Comparison of ENCODE assay signal across 10 cellular contexts in genomic region chr10:117537904-117538524, GRCh38. TPM values are rescaled to one million over a fixed set of nuclear protein-coding genes. Genes with fewer than 3 reads are reported as not detected.
DNase-seq lines count a peak whose midpoint lies in the region; ATAC-seq and FAIRE-seq lines count a peak whose summit lies in the region.
"Had no signal": no experiment of that assay in that cellular context is flagged by ENCODE, and none has a peak within 500 bp of the region (broad histone marks: within the 10 kb centered on the region; RNA-seq: fewer than 3 reads in every experiment).

No MANE protein-coding gene starts in this region.

- H3K27ac Mint-ChIP-seq in activated naive CD4-positive, alpha-beta T cell treated with anti-CD3 and anti-CD28 coated beads, Interleukin-2, amount 50 U/mL, for 72 hours, result no peak overlapping the region
- H3K27ac Mint-ChIP-seq in activated naive CD4-positive, alpha-beta T cell treated with anti-CD3 and anti-CD28 coated beads, Interleukin-2, amount 10 ng/mL, durations not matched to agents 7 days and 5 days, result no peak overlapping the region

- H3K9ac ChIP-seq in HUES6 (ENCODE audit: low read length), result no peak overlapping the region
- no peak overlapping the region for H3K9ac ChIP-seq in iPS-18a (ENCODE audit: low read length)

- FAIRE-seq in urothelium cell line (lab: Jason Lieb, UNC), result peak; percentile 56

- DNase-seq in activated naive CD4-positive, alpha-beta T cell treated with anti-CD3 and anti-CD28 coated beads, Interleukin-2, amount 50 U/mL, for 72 hours (ENCODE audit: low spot score in 2 of 2), result no peak
- DNase-seq in activated naive CD4-positive, alpha-beta T cell treated with anti-CD3 and anti-CD28 coated beads, Interleukin-2, amount 10 ng/mL, durations not matched to agents 7 days and 5 days, result no peak
- DNase-seq in urothelium cell line (ENCODE audit: low spot score), result no peak
- DNase-seq in NCI-H1092 treated with DMSO at 0.1 percent for 48 hours (lab: John Stamatoyannopoulos, UW), result no peak
- no peak for DNase-seq in pons (ENCODE audit: low spot score)
- DNase-seq: NCI-H510A had no signal

- H3K4me3 ChIP-seq in HUES6 (ENCODE audit: low read depth, low read length) (peak overlapping the region; percentile 40), iPS-18a (ENCODE audit: low read length) (peak overlapping the region; percentile 28)

- H3K4me1 ChIP-seq in HUES6 (ENCODE audit: control insufficient read depth, insufficient read depth, low read length) (peaks cover 21% of the 10 kb centered on the region), iPS-18a (ENCODE audit: control insufficient read depth, low read depth, low read length) (peaks cover 4% of the 10 kb centered on the region)

- H3K27me3 Mint-ChIP-seq in activated naive CD4-positive, alpha-beta T cell treated with anti-CD3 and anti-CD28 coated beads, Interleukin-2, amount 10 ng/mL, durations not matched to agents 7 days and 5 days, result peaks cover 98% of the 10 kb centered on the region

- H3K27me3 ChIP-seq in HUES6 (ENCODE audit: control insufficient read depth, insufficient read depth, low read length) (peaks cover 100% of the 10 kb centered on the region), iPS-18a (ENCODE audit: control insufficient read depth, insufficient read depth, low read length) (peaks cover 100% of the 10 kb centered on the region)

- H3K4me1 Mint-ChIP-seq in activated naive CD4-positive, alpha-beta T cell treated with anti-CD3 and anti-CD28 coated beads, Interleukin-2, amount 10 ng/mL, durations not matched to agents 7 days and 5 days, result peaks cover 5% of the 10 kb centered on the region

- H3K36me3 ChIP-seq in HUES6 (ENCODE audit: control insufficient read depth, insufficient read depth, low read length) (no peaks in the 10 kb centered on the region), iPS-18a (ENCODE audit: control insufficient read depth, low read depth, low read length) (no peaks in the 10 kb centered on the region)

- H3K36me3 Mint-ChIP-seq in activated naive CD4-positive, alpha-beta T cell treated with anti-CD3 and anti-CD28 coated beads, Interleukin-2, amount 50 U/mL, for 72 hours, result peaks cover 0 to 15% of the 10 kb centered on the region in 2 donors
- peaks cover 1% of the 10 kb centered on the region for H3K36me3 Mint-ChIP-seq in activated naive CD4-positive, alpha-beta T cell treated with anti-CD3 and anti-CD28 coated beads, Interleukin-2, amount 10 ng/mL, durations not matched to agents 7 days and 5 days

- ATAC-seq in activated naive CD4-positive, alpha-beta T cell treated with anti-CD3 and anti-CD28 coated beads, Interleukin-2, amount 50 U/mL, for 72 hours, result peak; percentile 29 to 73
- no peak for ATAC-seq in HG02571 (IDR thresholded peaks at IDR 0.05; ENCODE audit: unreplicated experiment)

- CTCF ChIA-PET in activated naive CD4-positive, alpha-beta T cell treated with anti-CD3 and anti-CD28 coated beads, Interleukin-2, amount 10 ng/mL, durations not matched to agents 7 days and 5 days (lab: Charles Lee), result interaction anchor here (0.6 to 2.7 kb wide), 7 partner anchors 12 to 921 kb away, joined by 3 to 13 read pairs (median 4); no protein-coding TSS in a partner anchor

- H3K4me3 Mint-ChIP-seq in activated naive CD4-positive, alpha-beta T cell treated with anti-CD3 and anti-CD28 coated beads, Interleukin-2, amount 10 ng/mL, durations not matched to agents 7 days and 5 days, result no peak overlapping the region

- H3K9me3 ChIP-seq in HUES6 (ENCODE audit: control insufficient read depth, insufficient read depth, low read depth, low read length) (no peaks in the 10 kb centered on the region), iPS-18a (ENCODE audit: control insufficient read depth, low read depth, low read length) (no peaks in the 10 kb centered on the region)

- H3K27ac ChIP-seq in HUES6 (ENCODE audit: low read depth, low read length) (no peak overlapping the region), iPS-18a (ENCODE audit: low read length) (no peak overlapping the region)
- H3K27ac ChIP-seq: VCaP had no signal

- H3K9me3 Mint-ChIP-seq in activated naive CD4-positive, alpha-beta T cell treated with anti-CD3 and anti-CD28 coated beads, Interleukin-2, amount 50 U/mL, for 72 hours, result no peaks in the 10 kb centered on the region
- no peaks in the 10 kb centered on the region for H3K9me3 Mint-ChIP-seq in activated naive CD4-positive, alpha-beta T cell treated with anti-CD3 and anti-CD28 coated beads, Interleukin-2, amount 10 ng/mL, durations not matched to agents 7 days and 5 days

RNA-seq across cellular contexts. Expression of gene EMX2, which starts 4.5 kb away (rescaled TPM):
- total RNA-seq in activated naive CD4-positive, alpha-beta T cell treated with anti-CD3 and anti-CD28 coated beads, Interleukin-2, amount 50 U/mL, for 72 hours, result not detected
